Comparison of ENCODE assay signal across 1 cellular context in genomic region chr1:116649041-116649440, GRCh38. TPM values are rescaled to one million over a fixed set of nuclear protein-coding genes. Genes with fewer than 3 reads are reported as not detected.
"Had no signal": no experiment of that assay in that cellular context is flagged by ENCODE, and none has a peak within 500 bp of the region (broad histone marks: within the 10 kb centered on the region; RNA-seq: fewer than 3 reads in every experiment).

No MANE protein-coding gene starts in this region.

RNA-seq across cellular contexts. Expression of gene IGSF3, which starts 18.5 kb away (rescaled TPM):
- total RNA-seq: OCI-LY7 had no signal
